Comparison of ENCODE assay signal across 20 cellular contexts in genomic region chr7:43509906-43510305, GRCh38.
DNase-seq lines count a peak whose midpoint lies in the region; ATAC-seq, FAIRE-seq and TF ChIP-seq lines count a peak whose summit lies in the region.
"Had no signal": no experiment of that assay in that cellular context is flagged by ENCODE, and none has a peak within 500 bp of the region (broad histone marks: within the 10 kb centered on the region; RNA-seq: fewer than 3 reads in every experiment).

No MANE protein-coding gene starts in this region.

- H3K27ac Mint-ChIP-seq in Calu3 (ENCODE audit: unreplicated experiment) = no peak overlapping the region
- no peak overlapping the region for H3K27ac Mint-ChIP-seq in activated CD8-positive, alpha-beta T cell treated with anti-CD3 and anti-CD28 coated beads for 36 hours
- H3K27ac Mint-ChIP-seq: CD4-positive, alpha-beta T cell had no signal

- H3K4me3 ChIP-seq in mammary epithelial cell (replicated peaks in 1 of 3; ENCODE audit: insufficient read depth in 1 of 3, low read depth in 2 of 3, low read length in 3 of 3) (no peak overlapping the region), breast epithelium (no peak overlapping the region), bronchial epithelial cell (ENCODE audit: low read depth, low read length) (no peak overlapping the region), keratinocyte (ENCODE audit: control insufficient read depth in 2 of 3, extremely low read depth in 1 of 3, insufficient read depth in 2 of 3, low read depth in 1 of 3, low read length in 3 of 3) (no peak overlapping the region)
- H3K4me3 ChIP-seq: A549, GM12878, GM23248 had no signal

- in situ Hi-C loops in mammary epithelial cell (cut with MboI; ENCODE audit: low sequenced_read_pairs in 2 of 2) = no loop called here

- no peak overlapping the region for H3K27ac ChIP-seq in mammary epithelial cell (ENCODE audit: insufficient read depth, low read depth, low read length)
- H3K27ac ChIP-seq in breast epithelium = no peak overlapping the region
- H3K27ac ChIP-seq in keratinocyte (ENCODE audit: control insufficient read depth, insufficient read depth, low read length) = no peak overlapping the region
- H3K27ac ChIP-seq: 22Rv1, A549, C4-2B, GM23248 had no signal

- H3K9me3 ChIP-seq in mammary epithelial cell (replicated peaks; ENCODE audit: insufficient read depth, low read length) (no peaks in the 10 kb centered on the region), breast epithelium (no peaks in the 10 kb centered on the region), keratinocyte (ENCODE audit: control insufficient read depth, low read depth, low read length) (no peaks in the 10 kb centered on the region)
- H3K9me3 ChIP-seq: A549, Caco-2 had no signal

- ATAC-seq in HG02970 (IDR thresholded peaks at IDR 0.05; ENCODE audit: low FRiP score, unreplicated experiment) (no peak), GM18511 (IDR thresholded peaks at IDR 0.05; ENCODE audit: unreplicated experiment) (no peak)
- ATAC-seq in activated CD8-positive, alpha-beta T cell treated with anti-CD3 and anti-CD28 coated beads for 36 hours = no peak
- ATAC-seq: A549, GM12878 had no signal

- H3K4me1 ChIP-seq in mammary epithelial cell (ENCODE audit: insufficient read depth, low read length) = no peaks in the 10 kb centered on the region
- H3K4me1 ChIP-seq in breast epithelium = no peaks in the 10 kb centered on the region
- no peaks in the 10 kb centered on the region for H3K4me1 ChIP-seq in keratinocyte (ENCODE audit: control insufficient read depth, extremely low read depth, insufficient read depth, low read length)
- H3K4me1 ChIP-seq: A549 had no signal

- H2AFZ ChIP-seq in mammary epithelial cell (ENCODE audit: low read depth, low read length) = no peak overlapping the region
- no peak overlapping the region for H2AFZ ChIP-seq in keratinocyte (ENCODE audit: control insufficient read depth, low read length)
- H2AFZ ChIP-seq: GM23248 had no signal

- H3K4me1 Mint-ChIP-seq in Calu3 (ENCODE audit: low read depth, unreplicated experiment) = no peaks in the 10 kb centered on the region
- H3K4me1 Mint-ChIP-seq in activated CD8-positive, alpha-beta T cell treated with anti-CD3 and anti-CD28 coated beads for 36 hours (ENCODE audit: low read depth) = peaks cover 5% of the 10 kb centered on the region

- H3K9me3 Mint-ChIP-seq in Calu3 (ENCODE audit: low read depth, unreplicated experiment) = no peaks in the 10 kb centered on the region
- no peaks in the 10 kb centered on the region for H3K9me3 Mint-ChIP-seq in activated CD8-positive, alpha-beta T cell treated with anti-CD3 and anti-CD28 coated beads for 36 hours
- H3K9me3 Mint-ChIP-seq: CD4-positive, alpha-beta T cell had no signal

- intact Hi-C loops in mammary epithelial cell (cut with micrococcal nuclease) = no loop called here
- intact Hi-C loops in breast epithelium (cut with DNase I; ENCODE audit: low total_unique reads) = no loop called here
- intact Hi-C loops in Calu3 (cut with micrococcal nuclease; ENCODE audit: unreplicated experiment) = no loop called here
- intact Hi-C loops in activated CD8-positive, alpha-beta T cell treated with anti-CD3 and anti-CD28 coated beads for 36 hours (cut with micrococcal nuclease) = no loop called here

- POLR2A ChIA-PET in activated CD8-positive, alpha-beta T cell treated with anti-CD3 and anti-CD28 coated beads for 36 hours (lab: Charles Lee) = no interaction called here

- H3K36me3 ChIP-seq in mammary epithelial cell (ENCODE audit: insufficient read depth, low read length) (no peaks in the 10 kb centered on the region), breast epithelium (no peaks in the 10 kb centered on the region), bronchial epithelial cell (ENCODE audit: control insufficient read depth, insufficient read depth, low read length) (no peaks in the 10 kb centered on the region), keratinocyte (ENCODE audit: control insufficient read depth in 2 of 2, extremely low read depth in 1 of 2, insufficient read depth in 2 of 2, low read length in 2 of 2) (no peaks in the 10 kb centered on the region)

- no peak for TF ChIP-seq POLR2A in breast epithelium (IDR thresholded peaks at IDR 0.05)

- H3K36me3 Mint-ChIP-seq in Calu3 (ENCODE audit: insufficient read depth, unreplicated experiment) = no peaks in the 10 kb centered on the region
- no peaks in the 10 kb centered on the region for H3K36me3 Mint-ChIP-seq in activated CD8-positive, alpha-beta T cell treated with anti-CD3 and anti-CD28 coated beads for 36 hours (ENCODE audit: low read depth)

- no TSS peak for BruUV-seq in mammary epithelial cell (replicated peaks; lab: Mats Ljungman, UMichigan)
- no TSS peak for BruUV-seq in Calu3 (replicated peaks; lab: Mats Ljungman, UMichigan)

- H3K79me2 ChIP-seq in mammary epithelial cell (ENCODE audit: insufficient read depth, low read length) (no peaks in the 10 kb centered on the region), keratinocyte (ENCODE audit: control insufficient read depth, insufficient read depth, low read length) (no peaks in the 10 kb centered on the region)

- dilution Hi-C loops in mammary epithelial cell (cut with HindIII; ENCODE audit: low sequenced_read_pairs) (no loop called here), keratinocyte (cut with MboI; ENCODE audit: extremely low pct_ligation_motif_present, low sequenced_read_pairs) (no loop called here)

- no peak overlapping the region for H3K4me2 ChIP-seq in mammary epithelial cell (ENCODE audit: insufficient read depth, low read depth, low read length)
- no peak overlapping the region for H3K4me2 ChIP-seq in keratinocyte (ENCODE audit: control insufficient read depth, extremely low read depth, insufficient read depth, low read depth, low read length)
- H3K4me2 ChIP-seq: A549 had no signal

- H3K9ac ChIP-seq in mammary epithelial cell (ENCODE audit: insufficient read depth, low read length) = no peak overlapping the region
- H3K9ac ChIP-seq in keratinocyte (ENCODE audit: control insufficient read depth, extremely low read depth, insufficient read depth, low read length) = no peak overlapping the region
- H3K9ac ChIP-seq: GM23248 had no signal

- no peak overlapping the region for H3K4me3 Mint-ChIP-seq in Calu3 (ENCODE audit: low read depth, unreplicated experiment)
- H3K4me3 Mint-ChIP-seq in activated CD8-positive, alpha-beta T cell treated with anti-CD3 and anti-CD28 coated beads for 36 hours = no peak overlapping the region
- H3K4me3 Mint-ChIP-seq: CD4-positive, alpha-beta T cell had no signal

- no peak for TF ChIP-seq CTCF in mammary epithelial cell (conservative IDR thresholded peaks at IDR 0.05 in 1 of 2, IDR thresholded peaks at IDR 0.05 in 1 of 2; ENCODE audit: extremely low read depth in 1 of 2, insufficient read depth in 1 of 2, low read depth in 1 of 2, low read length in 2 of 2)
- TF ChIP-seq CTCF in breast epithelium (IDR thresholded peaks at IDR 0.05) = no peak
- TF ChIP-seq CTCF in bronchial epithelial cell (IDR thresholded peaks at IDR 0.05; ENCODE audit: insufficient read depth, low read length, severe bottlenecking) = no peak
- TF ChIP-seq CTCF in keratinocyte (optimal IDR thresholded peaks at IDR 0.05 in 1 of 3, IDR thresholded peaks at IDR 0.05 in 1 of 3, conservative IDR thresholded peaks at IDR 0.05 in 1 of 3; ENCODE audit: extremely low read depth in 1 of 3, insufficient read depth in 2 of 3, low read length in 3 of 3) = no peak
- no peak for TF ChIP-seq CTCF in Calu3 (IDR thresholded peaks at IDR 0.05; ENCODE audit: unreplicated experiment)
- TF ChIP-seq CTCF in activated CD8-positive, alpha-beta T cell treated with anti-CD3 and anti-CD28 coated beads for 36 hours (IDR thresholded peaks at IDR 0.05) = no peak

- H3K27me3 ChIP-seq in mammary epithelial cell (ENCODE audit: insufficient read depth, low read length) (no peaks in the 10 kb centered on the region), breast epithelium (no peaks in the 10 kb centered on the region), bronchial epithelial cell (ENCODE audit: control insufficient read depth, insufficient read depth, low read length) (no peaks in the 10 kb centered on the region), keratinocyte (ENCODE audit: control insufficient read depth, extremely low read depth, insufficient read depth, low read length) (peaks cover 4% of the 10 kb centered on the region)

- CTCF ChIA-PET in mammary epithelial cell (lab: Charles Lee; ENCODE audit: low non-redundant PET) = no interaction called here
- CTCF ChIA-PET in Calu3 (lab: Charles Lee) = interaction anchor here (0.6 to 1.4 kb wide), 2 partner anchors 30 to 77 kb away, joined by 4 read pairs; no protein-coding TSS in a partner anchor
- CTCF ChIA-PET in activated CD8-positive, alpha-beta T cell treated with anti-CD3 and anti-CD28 coated beads for 36 hours (lab: Charles Lee) = interaction anchor here (1.1 to 2.2 kb wide), 2 partner anchors 49 to 73 kb away, joined by 3 to 7 read pairs; partner anchors contain the start of gene STK17A

- no peak for FAIRE-seq in bronchial epithelial cell (lab: Jason Lieb, UNC)
- FAIRE-seq in keratinocyte (lab: Jason Lieb, UNC) = peak; percentile 49
- FAIRE-seq: A549, GM12878, H54 had no signal

- H3K27me3 Mint-ChIP-seq in Calu3 (ENCODE audit: unreplicated experiment) = no peaks in the 10 kb centered on the region
- H3K27me3 Mint-ChIP-seq in activated CD8-positive, alpha-beta T cell treated with anti-CD3 and anti-CD28 coated beads for 36 hours = peaks cover 7% of the 10 kb centered on the region

- H3K9me1 ChIP-seq in keratinocyte (ENCODE audit: control insufficient read depth, extremely low read depth, insufficient read depth, low read length) = no peaks in the 10 kb centered on the region

- WGBS in mammary epithelial cell (ENCODE audit: low coverage, missing lambda C conversion rate) = 55% methylated on average over 4 of the region's 4 CpGs

- DNase-seq in mammary epithelial cell (peak; percentile 63), breast epithelium (ENCODE audit: low spot score in 2 of 2) (no peak), bronchial epithelial cell (ENCODE audit: low read depth) (peak; percentile 83), keratinocyte (ENCODE audit: low read depth, low spot score) (no peak), Calu3 (no peak)
- DNase-seq in activated CD8-positive, alpha-beta T cell treated with anti-CD3 and anti-CD28 coated beads for 36 hours = no peak
- DNase-seq: AML-193; Caco-2; CD4-positive, alpha-beta T cell; DMS79 treated with DMSO at 0.1 percent for 48 hours; EL; GM23248; HCEC 1CT had no signal

- H4K20me1 ChIP-seq in mammary epithelial cell (ENCODE audit: insufficient read depth, low read length) (no peaks in the 10 kb centered on the region), keratinocyte (ENCODE audit: control insufficient read depth, extremely low read depth, insufficient read depth, low read length) (no peaks in the 10 kb centered on the region)

Comparison
In these comparisons a context has a peak if more than half of its experiments do, and no peak if none do; other contexts are left out.
1. DNase-seq: peak in mammary epithelial cell (single experiment) and bronchial epithelial cell (single experiment); none in breast epithelium (0 of 2), keratinocyte (single experiment), Calu3 (single experiment) and activated CD8-positive, alpha-beta T cell treated with anti-CD3 and anti-CD28 coated beads for 36 hours (single experiment).